ENCODE assay signal across 13 cellular contexts in genomic region chrX:147899715-147900114, GRCh38. TPM values are rescaled to one million over a fixed set of nuclear protein-coding genes. Genes with fewer than 3 reads are reported as not detected.
DNase-seq lines count a peak whose midpoint lies in the region; ATAC-seq and TF ChIP-seq lines count a peak whose summit lies in the region.
"Had no signal": no experiment of that assay in that cellular context is flagged by ENCODE, and none has a peak within 500 bp of the region (broad histone marks: within the 10 kb centered on the region; RNA-seq: fewer than 3 reads in every experiment).

No MANE protein-coding gene starts in this region.

- intact Hi-C loops in Caco-2 (cut with micrococcal nuclease; ENCODE audit: unreplicated experiment) (no loop called here), body of pancreas (cut with DNase I) (no loop called here)

- no peak for TF ChIP-seq POLR2A in body of pancreas (IDR thresholded peaks at IDR 0.05)

- CTCF ChIA-PET in Caco-2 (lab: Charles Lee), result no interaction called here

- H3K9me3 ChIP-seq in Caco-2 (no peaks in the 10 kb centered on the region), SJCRH30 (replicated peaks) (no peaks in the 10 kb centered on the region), body of pancreas (no peaks in the 10 kb centered on the region)
- H3K9me3 ChIP-seq: ascending aorta had no signal

- TF ChIP-seq CTCF in Caco-2 (IDR thresholded peaks at IDR 0.05; ENCODE audit: insufficient read depth in 1 of 2, low read depth in 1 of 2, low read length in 1 of 2, severe bottlenecking in 1 of 2, unreplicated experiment in 1 of 2), result no peak
- no peak for TF ChIP-seq CTCF in foreskin fibroblast (IDR thresholded peaks at IDR 0.05; ENCODE audit: low read depth, low read length)
- TF ChIP-seq CTCF in body of pancreas (IDR thresholded peaks at IDR 0.05), result no peak

- no peak for DNase-seq in Caco-2
- DNase-seq in SJCRH30, result peak; percentile 59 to 84
- no peak for DNase-seq in foreskin fibroblast
- DNase-seq in body of pancreas, result no peak
- DNase-seq in H7, result no peak
- DNase-seq: NCI-H524 treated with DMSO at 0.1 percent for 48 hours; occipital lobe; stimulated activated CD4-positive, alpha-beta T cell treated with anti-CD3 and anti-CD28 coated beads, Interleukin-2, amount 100 ng/mL, for 48 hours had no signal

- H3K4me3 ChIP-seq in Caco-2 (ENCODE audit: low read depth, low read length) (no peak overlapping the region), SJCRH30 (no peak overlapping the region), foreskin fibroblast (ENCODE audit: low read depth in 1 of 2, low read length in 2 of 2) (no peak overlapping the region), body of pancreas (no peak overlapping the region), H7 (ENCODE audit: insufficient read depth, low read depth, low read length) (no peak overlapping the region)
- H3K4me3 ChIP-seq: ascending aorta had no signal

- H3K4me1 ChIP-seq in Caco-2 (peaks cover 18% of the 10 kb centered on the region), SJCRH30 (peaks cover 48% of the 10 kb centered on the region), body of pancreas (no peaks in the 10 kb centered on the region)
- H3K4me1 ChIP-seq: ascending aorta had no signal

- no TSS peak for BruUV-seq in Caco-2 (replicated peaks; lab: Mats Ljungman, UMichigan)

- no peaks in the 10 kb centered on the region for H3K9me3 Mint-ChIP-seq in Caco-2 (ENCODE audit: unreplicated experiment)

- H3K27me3 ChIP-seq in Caco-2 (replicated peaks; ENCODE audit: control insufficient read depth, insufficient read depth, low read length) (no peaks in the 10 kb centered on the region), SJCRH30 (no peaks in the 10 kb centered on the region), body of pancreas (no peaks in the 10 kb centered on the region), H7 (ENCODE audit: control insufficient read depth, insufficient read depth, low read length) (no peaks in the 10 kb centered on the region)
- H3K27me3 ChIP-seq: ascending aorta had no signal

- no peak overlapping the region for H3K4me3 Mint-ChIP-seq in Caco-2 (ENCODE audit: unreplicated experiment)

- 73 to 83% methylated on average over 2 of the region's 2 CpGs for WGBS in body of pancreas, 2 donors

- no peaks in the 10 kb centered on the region for H3K36me3 ChIP-seq in Caco-2 (ENCODE audit: control insufficient read depth, insufficient read depth, low read length)
- H3K36me3 ChIP-seq in SJCRH30, result no peaks in the 10 kb centered on the region
- H3K36me3 ChIP-seq in body of pancreas (replicated peaks in 1 of 2; ENCODE audit: insufficient read depth in 1 of 2, low read depth in 2 of 2), result no peaks in the 10 kb centered on the region
- H3K36me3 ChIP-seq in H7 (replicated peaks; ENCODE audit: control insufficient read depth, insufficient read depth, low read length), result no peaks in the 10 kb centered on the region
- H3K36me3 ChIP-seq: ascending aorta had no signal

- peak overlapping the region; percentile 95 for H3K27ac ChIP-seq in SJCRH30
- no peak overlapping the region for H3K27ac ChIP-seq in body of pancreas
- H3K27ac ChIP-seq: ascending aorta, KMS-11 had no signal

- POLR2A ChIA-PET in Caco-2 (lab: Charles Lee), result no interaction called here

- H3K4me1 Mint-ChIP-seq in Caco-2 (ENCODE audit: low read depth, unreplicated experiment), result peaks cover 10% of the 10 kb centered on the region

- ATAC-seq in GM19452 (IDR thresholded peaks at IDR 0.05; ENCODE audit: unreplicated experiment), result peak; percentile 98
- peak; percentile 95 for ATAC-seq in HG03095 (IDR thresholded peaks at IDR 0.05; ENCODE audit: unreplicated experiment)
- no peak for ATAC-seq in HG02852 (IDR thresholded peaks at IDR 0.05; ENCODE audit: unreplicated experiment)
- no peak for ATAC-seq in body of pancreas

- no peaks in the 10 kb centered on the region for H3K27me3 Mint-ChIP-seq in Caco-2 (ENCODE audit: insufficient read depth, unreplicated experiment)

- H3K36me3 Mint-ChIP-seq in Caco-2 (ENCODE audit: insufficient read depth, unreplicated experiment), result no peaks in the 10 kb centered on the region

- peak overlapping the region; percentile 75 for H3K27ac Mint-ChIP-seq in Caco-2 (ENCODE audit: unreplicated experiment)

RNA-seq across cellular contexts. Expression of gene FMR1, which starts 12.0 kb away (rescaled TPM):
- total RNA-seq in Caco-2 (2022) (53.8 and 56.8 TPM in 2 replicates), body of pancreas (10 to 100 TPM; 19.1 to 24.4 TPM)
- total RNA-seq in SJCRH30 (2014; rRNA removed; shearing (Covaris generic)), result 71.9 and 80.8 TPM in 2 replicates
- 16.1 and 21.0 TPM in 2 replicates for total RNA-seq in H7 (2014; rRNA removed; shearing (Covaris generic))

Comparison
In these comparisons a context has a peak if more than half of its experiments do, and no peak if none do; other contexts are left out.
1. DNase-seq: peak in SJCRH30 (2 of 2); none in Caco-2 (0 of 2), foreskin fibroblast (0 of 2), body of pancreas (0 of 4) and H7 (single experiment).
2. ATAC-seq: peak in GM19452 (single experiment) and HG03095 (single experiment); none in HG02852 (single experiment) and body of pancreas (single experiment).